Comparison of ENCODE assay signal across 1 cellular context in the genomic region with DNA sequence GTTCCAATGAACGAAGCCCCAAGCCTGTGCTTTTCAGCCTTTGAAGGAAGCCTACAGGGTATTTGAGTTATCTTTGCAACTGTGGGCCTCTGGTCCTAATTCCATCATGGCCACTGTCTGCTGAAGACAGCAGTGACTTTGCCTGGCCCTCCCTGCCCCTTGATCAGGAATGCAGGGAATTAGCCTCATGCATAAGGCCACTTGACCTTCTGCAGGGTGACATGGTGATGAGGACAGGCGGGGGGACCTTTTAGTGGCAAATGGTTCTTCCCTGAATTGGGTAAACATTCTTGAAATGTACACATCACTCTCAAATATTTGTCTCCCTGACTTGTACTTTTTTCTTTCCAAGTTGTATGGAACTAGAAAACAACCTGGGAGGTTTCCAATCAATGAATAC.
TF ChIP-seq lines count a peak whose summit lies in the region.

No MANE protein-coding gene starts in this region.

TF ChIP-seq in IMR-90, 13 proteins besides CTCF, POLR2A, EP300 and RAD21:
- no peak for TF ChIP-seq RFX5 (IDR thresholded peaks at IDR 0.05; ENCODE audit: low read depth, low read length)
- no peak for TF ChIP-seq SMC3 (IDR thresholded peaks at IDR 0.05; ENCODE audit: low read depth, low read length)
- TF ChIP-seq BHLHE40 (IDR thresholded peaks at IDR 0.05; ENCODE audit: low read depth, low read length), result no peak
- TF ChIP-seq, protein P1, sequence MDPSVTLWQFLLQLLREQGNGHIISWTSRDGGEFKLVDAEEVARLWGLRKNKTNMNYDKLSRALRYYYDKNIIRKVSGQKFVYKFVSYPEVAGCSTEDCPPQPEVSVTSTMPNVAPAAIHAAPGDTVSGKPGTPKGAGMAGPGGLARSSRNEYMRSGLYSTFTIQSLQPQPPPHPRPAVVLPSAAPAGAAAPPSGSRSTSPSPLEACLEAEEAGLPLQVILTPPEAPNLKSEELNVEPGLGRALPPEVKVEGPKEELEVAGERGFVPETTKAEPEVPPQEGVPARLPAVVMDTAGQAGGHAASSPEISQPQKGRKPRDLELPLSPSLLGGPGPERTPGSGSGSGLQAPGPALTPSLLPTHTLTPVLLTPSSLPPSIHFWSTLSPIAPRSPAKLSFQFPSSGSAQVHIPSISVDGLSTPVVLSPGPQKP (IDR thresholded peaks at IDR 0.05; ENCODE audit: borderline replicate concordance, low read depth, low read length), result no peak
- TF ChIP-seq MAFK (IDR thresholded peaks at IDR 0.05; ENCODE audit: low read depth, low read length), result no peak
- TF ChIP-seq MXI1 (IDR thresholded peaks at IDR 0.05; ENCODE audit: borderline replicate concordance, low read depth, low read length), result no peak
- no peak for TF ChIP-seq CEBPB (IDR thresholded peaks at IDR 0.05; ENCODE audit: low read depth, low read length)
- TF ChIP-seq MAZ (IDR thresholded peaks at IDR 0.05; ENCODE audit: borderline replicate concordance, low read depth, low read length), result no peak
- no peak for TF ChIP-seq CHD1 (IDR thresholded peaks at IDR 0.05; ENCODE audit: low read depth, low read length)
- no peak for TF ChIP-seq NFE2L2 (IDR thresholded peaks at IDR 0.05; ENCODE audit: low read depth, low read length)
